Comparison of ENCODE assay signal across 24 cellular contexts in genomic region chr9:135948873-135949665, GRCh38. TPM values are rescaled to one million over a fixed set of nuclear protein-coding genes. Genes with fewer than 3 reads are reported as not detected.
DNase-seq lines count a peak whose midpoint lies in the region; ATAC-seq and TF ChIP-seq lines count a peak whose summit lies in the region.
"Had no signal": no experiment of that assay in that cellular context is flagged by ENCODE, and none has a peak within 500 bp of the region (broad histone marks: within the 10 kb centered on the region; RNA-seq: fewer than 3 reads in every experiment).

No MANE protein-coding gene starts in this region.

- no peak overlapping the region for H2AK5ac ChIP-seq in neuronal stem cell (ENCODE audit: low read depth, low read length)

- H3K9me3 Mint-ChIP-seq in activated T-cell treated with anti-CD3 and anti-CD28 coated beads, Interleukin-2, amount 50 U/mL, for 24 hours = no peaks in the 10 kb centered on the region
- no peaks in the 10 kb centered on the region for H3K9me3 Mint-ChIP-seq in CD4-positive, alpha-beta T cell
- H3K9me3 Mint-ChIP-seq: neural crest cell had no signal

- H2BK120ac ChIP-seq in neuronal stem cell (ENCODE audit: low read depth, low read length) = no peak overlapping the region

- H3K27ac ChIP-seq in cingulate gyrus (ENCODE audit: low read depth, low read length) (peak overlapping the region; percentile 26), neuronal stem cell (replicated peaks; ENCODE audit: low read length) (no peak overlapping the region), lower lobe of right lung (no peak overlapping the region)
- H3K27ac ChIP-seq in CD4-positive, alpha-beta T cell (ENCODE audit: low read depth, low read length) = no peak overlapping the region
- H3K27ac ChIP-seq: brain microvascular endothelial cell, SK-N-MC, thyroid gland had no signal

- no peak overlapping the region for H2BK15ac ChIP-seq in neuronal stem cell (ENCODE audit: low read length)

- peak overlapping the region; percentile 0 for H3K27ac Mint-ChIP-seq in activated T-cell treated with anti-CD3 and anti-CD28 coated beads, Interleukin-2, amount 50 U/mL, for 24 hours
- H3K27ac Mint-ChIP-seq in CD4-positive, alpha-beta T cell = no peak overlapping the region
- H3K27ac Mint-ChIP-seq: activated naive CD8-positive, alpha-beta T cell had no signal

- no peak overlapping the region for H3K4me3 Mint-ChIP-seq in activated T-cell treated with anti-CD3 and anti-CD28 coated beads, Interleukin-2, amount 50 U/mL, for 24 hours
- H3K4me3 Mint-ChIP-seq in CD4-positive, alpha-beta T cell = no peak overlapping the region
- H3K4me3 Mint-ChIP-seq: activated naive CD8-positive, alpha-beta T cell; neural crest cell had no signal

- peaks cover 6% of the 10 kb centered on the region for H3K79me1 ChIP-seq in neuronal stem cell (ENCODE audit: low read depth, low read length)

- H3K4me1 Mint-ChIP-seq in activated T-cell treated with anti-CD3 and anti-CD28 coated beads, Interleukin-2, amount 50 U/mL, for 24 hours (ENCODE audit: low read depth) = no peaks in the 10 kb centered on the region
- H3K4me1 Mint-ChIP-seq in CD4-positive, alpha-beta T cell (ENCODE audit: low read depth) = peaks cover 5% of the 10 kb centered on the region
- H3K4me1 Mint-ChIP-seq: neural crest cell had no signal

- H2BK12ac ChIP-seq in neuronal stem cell (ENCODE audit: low read length) = peak overlapping the region; percentile 41

- H3K4me1 ChIP-seq in neuronal stem cell (ENCODE audit: control insufficient read depth in 2 of 2, insufficient read depth in 1 of 2, low read depth in 1 of 2, low read length in 2 of 2) = peaks cover 5 to 8% of the 10 kb centered on the region in 2 donors
- no peaks in the 10 kb centered on the region for H3K4me1 ChIP-seq in lower lobe of right lung
- H3K4me1 ChIP-seq: HAP-1, thyroid gland had no signal

- H3K27me3 Mint-ChIP-seq in activated T-cell treated with anti-CD3 and anti-CD28 coated beads, Interleukin-2, amount 50 U/mL, for 24 hours = no peaks in the 10 kb centered on the region
- H3K27me3 Mint-ChIP-seq in CD4-positive, alpha-beta T cell = no peaks in the 10 kb centered on the region
- H3K27me3 Mint-ChIP-seq: activated naive CD8-positive, alpha-beta T cell had no signal

- POLR2A ChIA-PET in CD4-positive, alpha-beta T cell (lab: Charles Lee) = interaction anchor here (0.6 kb wide), 1 partner anchor 370 kb away, joined by 3 read pairs; no protein-coding TSS in a partner anchor

- H3K9ac ChIP-seq in neuronal stem cell (ENCODE audit: low read depth, low read length, poor library complexity) = no peak overlapping the region

- TF ChIP-seq CTCF in CD4-positive, alpha-beta T cell (IDR thresholded peaks at IDR 0.05) = no peak
- no peak for TF ChIP-seq CTCF in lower lobe of right lung (IDR thresholded peaks at IDR 0.05)

- no peak overlapping the region for H4K8ac ChIP-seq in neuronal stem cell (ENCODE audit: low read depth, low read length)

- H3K4me2 ChIP-seq in neuronal stem cell (ENCODE audit: insufficient read depth, low read length, poor library complexity, severe bottlenecking) = no peak overlapping the region

- H4K91ac ChIP-seq in neuronal stem cell (ENCODE audit: low read depth, low read length, poor library complexity) = no peak overlapping the region

- H3K27me3 ChIP-seq in neuronal stem cell (ENCODE audit: control insufficient read depth in 3 of 3, insufficient read depth in 3 of 3, low read depth in 1 of 3, low read length in 3 of 3) = no peaks in the 10 kb centered on the region
- no peaks in the 10 kb centered on the region for H3K27me3 ChIP-seq in CD4-positive, alpha-beta T cell (ENCODE audit: control insufficient read depth, insufficient read depth, low read length)
- H3K27me3 ChIP-seq in lower lobe of right lung (ENCODE audit: low read depth) = no peaks in the 10 kb centered on the region
- H3K27me3 ChIP-seq: brain microvascular endothelial cell, thyroid gland had no signal

- no peak overlapping the region for H2BK5ac ChIP-seq in neuronal stem cell (ENCODE audit: low read length)

- intact Hi-C loops in CD4-positive, alpha-beta T cell (cut with DNase I, micrococcal nuclease) = no loop called here
- intact Hi-C loops in lower lobe of right lung (cut with DNase I) = no loop called here

- peak overlapping the region; percentile 80 for H3K18ac ChIP-seq in neuronal stem cell (ENCODE audit: low read length)

- no peak for ATAC-seq in CD4-positive, alpha-beta T cell (ENCODE audit: poor library complexity)
- ATAC-seq in GM21447 (IDR thresholded peaks at IDR 0.05; ENCODE audit: unreplicated experiment) (no peak), lower lobe of right lung (no peak)

- CTCF ChIA-PET in CD4-positive, alpha-beta T cell (lab: Charles Lee) = no interaction called here

- H3K9me3 ChIP-seq in neuronal stem cell (replicated peaks in 1 of 2; ENCODE audit: control insufficient read depth in 2 of 2, insufficient read depth in 1 of 2, low read depth in 1 of 2, low read length in 2 of 2) = no peaks in the 10 kb centered on the region
- no peaks in the 10 kb centered on the region for H3K9me3 ChIP-seq in CD4-positive, alpha-beta T cell (ENCODE audit: control insufficient read depth, low read length)
- no peaks in the 10 kb centered on the region for H3K9me3 ChIP-seq in lower lobe of right lung
- H3K9me3 ChIP-seq: HAP-1, thyroid gland had no signal

- H3K23ac ChIP-seq in neuronal stem cell (ENCODE audit: low read depth, low read length, poor library complexity) = no peak overlapping the region

- WGBS in neuronal stem cell (ENCODE audit: extremely low coverage in 2 of 2, insufficient read length in 2 of 2, insufficient replicate concordance in 1 of 2), 2 donors = no CpG with 5 or more reads among the region's 14 CpGs

- H3K36me3 Mint-ChIP-seq in activated T-cell treated with anti-CD3 and anti-CD28 coated beads, Interleukin-2, amount 50 U/mL, for 24 hours (ENCODE audit: low read depth) = peaks cover 80% of the 10 kb centered on the region
- peaks cover 76% of the 10 kb centered on the region for H3K36me3 Mint-ChIP-seq in CD4-positive, alpha-beta T cell (ENCODE audit: low read depth)

- H3K36me3 ChIP-seq in neuronal stem cell (replicated peaks in 1 of 2; ENCODE audit: control insufficient read depth in 2 of 2, insufficient read depth in 2 of 2, low read length in 2 of 2) (peaks cover 38 to 84% of the 10 kb centered on the region in 2 donors), lower lobe of right lung (peaks cover 95% of the 10 kb centered on the region)

- no peak overlapping the region for H3K4me3 ChIP-seq in neuronal stem cell (ENCODE audit: low read length in 2 of 2)
- no peak overlapping the region for H3K4me3 ChIP-seq in lower lobe of right lung
- H3K4me3 ChIP-seq: HAP-1, SK-N-MC, thyroid gland had no signal

- no peak overlapping the region for H3K4ac ChIP-seq in neuronal stem cell (ENCODE audit: low read length)

- no peak overlapping the region for H3K14ac ChIP-seq in neuronal stem cell (ENCODE audit: low read length)

- no peak for DNase-seq in activated T-cell treated with anti-CD3 and anti-CD28 coated beads, Interleukin-2, amount 50 U/mL, for 24 hours
- no peak for DNase-seq in activated T-cell treated with anti-CD3 and anti-CD28 coated beads for 4 hours
- DNase-seq in neuronal stem cell (ENCODE audit: low spot score) = no peak
- no peak for DNase-seq in CD4-positive, alpha-beta T cell
- DNase-seq in SHP77 treated with DMSO at 0.1 percent for 48 hours (lab: John Stamatoyannopoulos, UW) = no peak
- DNase-seq in lower lobe of right lung = no peak
- DNase-seq: 8988T; activated CD4-positive, CD25-positive, alpha-beta regulatory T cell treated with anti-CD3 and anti-CD28 coated beads, Interleukin-2, amount 50 U/mL, for 72 hours; activated CD8-positive, alpha-beta memory T cell treated with anti-CD3 and anti-CD28 coated beads for 24 hours; brain microvascular endothelial cell; Calu3; dermis blood vessel endothelial cell; foreskin melanocyte; midbrain; NCI-H1436; NCI-H2227 treated with DMSO at 0.1 percent for 48 hours; T1000; thyroid gland had no signal

- no peak overlapping the region for H2AFZ ChIP-seq in neuronal stem cell (ENCODE audit: low read length)

RNA-seq across cellular contexts. Expression of gene UBAC1, which starts 12.1 kb away (rescaled TPM):
- polyA plus RNA-seq in neuronal stem cell (2013, experiment 1 of 2) = 44.5 TPM
- 42.3 TPM for polyA plus RNA-seq in neuronal stem cell (2013, experiment 2 of 2)
- total RNA-seq in CD4-positive, alpha-beta T cell = 10 to 100 TPM; 16.4 to 19.6 TPM
- 40.3 TPM for total RNA-seq in lower lobe of right lung

RNA-seq across cellular contexts. Expression of gene CAMSAP1, which starts 41.7 kb away (rescaled TPM):
- polyA plus RNA-seq in neuronal stem cell (2013, experiment 1 of 2) = 30.3 TPM
- polyA plus RNA-seq in neuronal stem cell (2013, experiment 2 of 2) = 27.6 TPM
- total RNA-seq in CD4-positive, alpha-beta T cell = 10 to 100 TPM; 16.8 to 18.2 TPM
- 34.4 TPM for total RNA-seq in lower lobe of right lung
